In the genomic region with DNA sequence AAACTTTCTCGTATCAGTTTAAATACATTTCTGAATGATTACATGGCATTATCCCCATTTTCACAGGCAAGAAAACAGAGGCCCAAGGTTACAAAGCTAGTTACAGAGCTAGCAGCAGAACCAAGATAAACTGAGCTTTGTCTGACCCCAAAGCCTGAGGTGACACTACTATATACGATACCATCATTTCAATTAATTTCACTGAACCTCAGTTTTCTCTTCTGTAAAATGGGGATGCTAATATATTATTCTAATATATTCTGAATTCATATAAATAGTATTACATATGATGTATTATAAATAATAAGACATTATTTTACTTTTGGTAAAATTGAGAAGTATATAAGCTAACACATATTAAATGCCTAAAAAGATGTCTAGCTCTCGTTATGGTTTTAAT, we compare ENCODE assay signal across 1 cellular context.
TF ChIP-seq lines count a peak whose summit lies in the region.

No MANE protein-coding gene starts in this region.

TF ChIP-seq in K562, 482 proteins besides CTCF, POLR2A, EP300 and RAD21 (continued from another document):
- TF ChIP-seq CHD2 (IDR thresholded peaks at IDR 0.05; ENCODE audit: low read depth, low read length) (no peak), STAG1 (CRISPR knock-in tag; IDR thresholded peaks at IDR 0.05; ENCODE audit: borderline replicate concordance) (no peak), RBBP5 (IDR thresholded peaks at IDR 0.05; ENCODE audit: borderline replicate concordance, insufficient read depth, low read length, poor library complexity, severe bottlenecking) (no peak), RBM25 (IDR thresholded peaks at IDR 0.05; ENCODE audit: low read depth, low read length, severe bottlenecking) (peak; percentile 84), ADNP (tag; IDR thresholded peaks at IDR 0.05) (0 out of 2 replicates have a peak, but pooled peaks have one; percentile 58)
- TF ChIP-seq, protein P1, sequence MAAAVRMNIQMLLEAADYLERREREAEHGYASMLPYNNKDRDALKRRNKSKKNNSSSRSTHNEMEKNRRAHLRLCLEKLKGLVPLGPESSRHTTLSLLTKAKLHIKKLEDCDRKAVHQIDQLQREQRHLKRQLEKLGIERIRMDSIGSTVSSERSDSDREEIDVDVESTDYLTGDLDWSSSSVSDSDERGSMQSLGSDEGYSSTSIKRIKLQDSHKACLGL (CRISPR knock-in tag; IDR thresholded peaks at IDR 0.05; ENCODE audit: borderline replicate concordance, poor library complexity, severe bottlenecking), result no peak
